ENCODE assay signal across 13 cellular contexts in the genomic region with DNA sequence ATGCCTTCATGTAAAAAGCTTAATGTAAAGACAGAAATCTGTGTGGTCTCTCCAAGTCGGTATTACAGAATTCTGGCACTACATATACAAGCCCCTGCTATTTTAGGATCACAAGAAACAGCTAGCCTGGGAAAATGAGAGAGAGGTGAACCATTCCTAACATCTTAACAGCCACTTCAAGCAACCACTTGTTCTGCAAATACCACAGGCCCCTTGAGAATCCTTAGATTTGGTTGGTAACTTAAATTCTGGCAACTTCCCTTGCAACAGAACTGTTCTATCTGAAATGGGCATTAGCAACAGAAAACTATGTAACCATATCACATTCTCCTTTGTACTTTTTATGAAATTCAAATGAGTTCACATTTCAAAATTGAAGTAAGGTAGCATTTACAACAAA.
DNase-seq lines count a peak whose midpoint lies in the region; ATAC-seq and TF ChIP-seq lines count a peak whose summit lies in the region.
"Had no signal": no experiment of that assay in that cellular context is flagged by ENCODE, and none has a peak within 500 bp of the region (broad histone marks: within the 10 kb centered on the region; RNA-seq: fewer than 3 reads in every experiment).

No MANE protein-coding gene starts in this region.

- peak; percentile 79 for ATAC-seq in left lung

- TF ChIP-seq CTCF in VCaP (conservative IDR thresholded peaks at IDR 0.05) (no peak), left lung (IDR thresholded peaks at IDR 0.05) (no peak), thyroid gland (IDR thresholded peaks at IDR 0.05) (no peak)

- H3K9me3 Mint-ChIP-seq in activated T-cell treated with anti-CD3 and anti-CD28 coated beads, Interleukin-2, amount 50 U/mL, for 24 hours, result no peaks in the 10 kb centered on the region

- peaks cover 7% of the 10 kb centered on the region for H3K36me3 Mint-ChIP-seq in activated T-cell treated with anti-CD3 and anti-CD28 coated beads, Interleukin-2, amount 50 U/mL, for 24 hours (ENCODE audit: low read depth)

- no peaks in the 10 kb centered on the region for H3K9me3 ChIP-seq in left lung
- H3K9me3 ChIP-seq in thyroid gland, result no peaks in the 10 kb centered on the region
- H3K9me3 ChIP-seq: ovary, SJSA1 had no signal

- intact Hi-C loops in left lung (cut with DNase I), result no loop called here
- intact Hi-C loops in thyroid gland (cut with DNase I), result no loop called here

- H3K4me3 ChIP-seq in left lung (no peak overlapping the region), thyroid gland (replicated peaks in 1 of 3) (no peak overlapping the region)
- H3K4me3 ChIP-seq: ovary, SJSA1 had no signal

- H3K27ac Mint-ChIP-seq in activated T-cell treated with anti-CD3 and anti-CD28 coated beads, Interleukin-2, amount 50 U/mL, for 24 hours, result peak overlapping the region; percentile 86

- no peaks in the 10 kb centered on the region for H3K27me3 Mint-ChIP-seq in activated T-cell treated with anti-CD3 and anti-CD28 coated beads, Interleukin-2, amount 50 U/mL, for 24 hours

- DNase-seq in activated T-cell treated with anti-CD3 and anti-CD28 coated beads, Interleukin-2, amount 50 U/mL, for 24 hours, result no peak
- DNase-seq in activated T-cell treated with anti-CD3 and anti-CD28 coated beads, Interleukin-2, amount 50 U/mL, for 48 hours, result no peak
- DNase-seq in left lung, result no peak
- DNase-seq in thyroid gland, result peak in 1 of 2 donors; percentile 19
- no peak for DNase-seq in HUDEP-2 (lab: John Stamatoyannopoulos, UW; ENCODE audit: unreplicated experiment in 76 of 76)
- DNase-seq in middle frontal gyrus (ENCODE audit: extremely low spot score, low spot score), result no peak
- DNase-seq in OCI-M1 (lab: John Stamatoyannopoulos, UW), result no peak
- DNase-seq: GDM1, islet precursor cell, NCI-H510A, ovary had no signal

- WGBS in thyroid gland, 2 donors, result 10 to 16% methylated on average over 1 of the region's 1 CpG

- H3K27me3 ChIP-seq in left lung (no peaks in the 10 kb centered on the region), thyroid gland (no peaks in the 10 kb centered on the region)
- H3K27me3 ChIP-seq: ovary, SJSA1 had no signal

- peak overlapping the region; percentile 7 for H3K4me3 Mint-ChIP-seq in activated T-cell treated with anti-CD3 and anti-CD28 coated beads, Interleukin-2, amount 50 U/mL, for 24 hours

- peaks cover 14 to 32% of the 10 kb centered on the region in 2 donors for H3K4me1 ChIP-seq in left lung
- peaks cover 55 to 56% of the 10 kb centered on the region in 2 donors for H3K4me1 ChIP-seq in thyroid gland
- H3K4me1 ChIP-seq: SJSA1 had no signal

- H3K27ac ChIP-seq in VCaP, result peak overlapping the region; percentile 52
- peak overlapping the region; percentile 1 to 68 for H3K27ac ChIP-seq in left lung
- H3K27ac ChIP-seq in thyroid gland, result peak overlapping the region; percentile 59 to 86 (median 80)
- H3K27ac ChIP-seq: ovary, SJSA1 had no signal

- no peaks in the 10 kb centered on the region for H3K36me3 ChIP-seq in left lung
- H3K36me3 ChIP-seq in thyroid gland, result no peaks in the 10 kb centered on the region
- H3K36me3 ChIP-seq: ovary, SJSA1 had no signal

- H3K4me1 Mint-ChIP-seq in activated T-cell treated with anti-CD3 and anti-CD28 coated beads, Interleukin-2, amount 50 U/mL, for 24 hours (ENCODE audit: low read depth), result peaks cover 70% of the 10 kb centered on the region

- peak in 1 of 2 donors; percentile 47 for TF ChIP-seq POLR2A in thyroid gland (IDR thresholded peaks at IDR 0.05)
